18 cellular contexts compared by ENCODE assay signal in genomic region chr9:26012797-26013594, GRCh38.
DNase-seq lines count a peak whose midpoint lies in the region; ATAC-seq and TF ChIP-seq lines count a peak whose summit lies in the region.
"Had no signal": no experiment of that assay in that cellular context is flagged by ENCODE, and none has a peak within 500 bp of the region (broad histone marks: within the 10 kb centered on the region; RNA-seq: fewer than 3 reads in every experiment).

No MANE protein-coding gene starts in this region.

- no peak overlapping the region for H3K27ac Mint-ChIP-seq in endothelial cell (ENCODE audit: unreplicated experiment)
- H3K27ac Mint-ChIP-seq: activated CD8-positive, alpha-beta T cell treated with anti-CD3 and anti-CD28 coated beads, Interleukin-2, amount 10 ng/mL, durations not matched to agents 7 days and 5 days; activated naive CD8-positive, alpha-beta T cell treated with anti-CD3 and anti-CD28 coated beads, Interleukin-2, amount 10 ng/mL, durations not matched to agents 7 days and 5 days had no signal

- peaks cover 7% of the 10 kb centered on the region for H3K4me1 Mint-ChIP-seq in endothelial cell (ENCODE audit: unreplicated experiment)
- H3K4me1 Mint-ChIP-seq: activated naive CD8-positive, alpha-beta T cell treated with anti-CD3 and anti-CD28 coated beads, Interleukin-2, amount 10 ng/mL, durations not matched to agents 7 days and 5 days had no signal

- no peaks in the 10 kb centered on the region for H3K27me3 Mint-ChIP-seq in endothelial cell (ENCODE audit: unreplicated experiment)
- H3K27me3 Mint-ChIP-seq: activated naive CD8-positive, alpha-beta T cell treated with anti-CD3 and anti-CD28 coated beads, Interleukin-2, amount 10 ng/mL, durations not matched to agents 7 days and 5 days had no signal

- in situ Hi-C loops in KBM-7 (cut with MboI; ENCODE audit: low pct_unique_long_range_greater_than_20kb, low sequenced_read_pairs): no loop called here

- peak; percentile 85 for ATAC-seq in SK-N-SH treated with all-trans-retinoic acid at 6 μM for 48 hours
- ATAC-seq in GM21447 (IDR thresholded peaks at IDR 0.05; ENCODE audit: unreplicated experiment): no peak
- ATAC-seq: activated CD8-positive, alpha-beta T cell treated with anti-CD3 and anti-CD28 coated beads, Interleukin-2, amount 10 ng/mL, durations not matched to agents 7 days and 5 days; pancreas had no signal

- TF ChIP-seq CTCF in endothelial cell (IDR thresholded peaks at IDR 0.05; ENCODE audit: unreplicated experiment): no peak

- DNase-seq in EH (ENCODE audit: low read depth): peak; percentile 74
- peak; percentile 69 for DNase-seq in KBM-7
- peak; percentile 2 for DNase-seq in kidney tubule cell (ENCODE audit: low spot score)
- DNase-seq in NCI-H69 (lab: John Stamatoyannopoulos, UW): no peak
- DNase-seq in endothelial cell (ENCODE audit: low spot score): no peak
- DNase-seq in ecto neural progenitor cell (ENCODE audit: low spot score): no peak
- DNase-seq: activated CD8-positive, alpha-beta T cell treated with anti-CD3 and anti-CD28 coated beads, Interleukin-2, amount 10 ng/mL, durations not matched to agents 7 days and 5 days; activated naive CD8-positive, alpha-beta T cell treated with anti-CD3 and anti-CD28 coated beads, Interleukin-2, amount 10 ng/mL, durations not matched to agents 7 days and 5 days; activated T-cell treated with anti-CD3 and anti-CD28 coated beads, Interleukin-2, amount 50 U/mL, for 48 hours; Caco-2; erythroblast; NCI-H187 treated with DMSO at 0.1 percent for 48 hours; pancreas; Right ventricle myocardium superior; stimulated activated CD4-positive, alpha-beta T cell treated with anti-CD3 and anti-CD28 coated beads, Interleukin-2, amount 100 ng/mL, for 24 hours; stomach had no signal

- H3K9me3 Mint-ChIP-seq in endothelial cell (ENCODE audit: unreplicated experiment): no peaks in the 10 kb centered on the region

- no peak overlapping the region for H3K4me3 Mint-ChIP-seq in endothelial cell (ENCODE audit: unreplicated experiment)
- H3K4me3 Mint-ChIP-seq: activated CD8-positive, alpha-beta T cell treated with anti-CD3 and anti-CD28 coated beads, Interleukin-2, amount 10 ng/mL, durations not matched to agents 7 days and 5 days; activated naive CD8-positive, alpha-beta T cell treated with anti-CD3 and anti-CD28 coated beads, Interleukin-2, amount 10 ng/mL, durations not matched to agents 7 days and 5 days had no signal

- H3K36me3 Mint-ChIP-seq in endothelial cell (ENCODE audit: low read depth, unreplicated experiment): no peaks in the 10 kb centered on the region
- H3K36me3 Mint-ChIP-seq: activated naive CD8-positive, alpha-beta T cell treated with anti-CD3 and anti-CD28 coated beads, Interleukin-2, amount 10 ng/mL, durations not matched to agents 7 days and 5 days had no signal

TF ChIP-seq in SK-N-SH treated with all-trans-retinoic acid at 6 μM for 48 hours, 23 proteins besides CTCF, POLR2A, EP300 and RAD21:
- TF ChIP-seq ZFP30 (CRISPR knock-in tag; IDR thresholded peaks at IDR 0.05) (no peak), ESRRG (CRISPR knock-in tag; IDR thresholded peaks at IDR 0.05) (no peak), GLIS3 (CRISPR knock-in tag; IDR thresholded peaks at IDR 0.05) (no peak), OSR1 (CRISPR knock-in tag; IDR thresholded peaks at IDR 0.05) (no peak), TSHZ2 (CRISPR knock-in tag; IDR thresholded peaks at IDR 0.05) (no peak), ZNF70 (CRISPR knock-in tag; IDR thresholded peaks at IDR 0.05) (no peak)
- TF ChIP-seq, protein P1, sequence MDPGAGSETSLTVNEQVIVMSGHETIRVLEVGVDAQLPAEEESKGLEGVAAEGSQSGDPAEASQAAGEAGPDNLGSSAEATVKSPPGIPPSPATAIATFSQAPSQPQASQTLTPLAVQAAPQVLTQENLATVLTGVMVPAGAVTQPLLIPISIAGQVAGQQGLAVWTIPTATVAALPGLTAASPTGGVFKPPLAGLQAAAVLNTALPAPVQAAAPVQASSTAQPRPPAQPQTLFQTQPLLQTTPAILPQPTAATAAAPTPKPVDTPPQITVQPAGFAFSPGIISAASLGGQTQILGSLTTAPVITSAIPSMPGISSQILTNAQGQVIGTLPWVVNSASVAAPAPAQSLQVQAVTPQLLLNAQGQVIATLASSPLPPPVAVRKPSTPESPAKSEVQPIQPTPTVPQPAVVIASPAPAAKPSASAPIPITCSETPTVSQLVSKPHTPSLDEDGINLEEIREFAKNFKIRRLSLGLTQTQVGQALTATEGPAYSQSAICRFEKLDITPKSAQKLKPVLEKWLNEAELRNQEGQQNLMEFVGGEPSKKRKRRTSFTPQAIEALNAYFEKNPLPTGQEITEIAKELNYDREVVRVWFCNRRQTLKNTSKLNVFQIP (CRISPR knock-in tag; IDR thresholded peaks at IDR 0.05; ENCODE audit: borderline replicate concordance, low read depth): no peak

Comparison
In these comparisons a context has a peak if more than half of its experiments do, and no peak if none do; other contexts are left out.
1. DNase-seq: peak in EH (single experiment), KBM-7 (single experiment) and kidney tubule cell (single experiment); none in NCI-H69 (single experiment), endothelial cell (single experiment) and ecto neural progenitor cell (single experiment).